Comparison of ENCODE assay signal across 12 cellular contexts in genomic region chr4:70754470-70754869, GRCh38. TPM values are rescaled to one million over a fixed set of nuclear protein-coding genes. Genes with fewer than 3 reads are reported as not detected.
A peak's percentile ranks its signal among the peaks of the same experiment; 100 is the strongest.
DNase-seq lines count a peak whose midpoint lies in the region; ATAC-seq, FAIRE-seq and TF ChIP-seq lines count a peak whose summit lies in the region.
"Had no signal": no experiment of that assay in that cellular context is flagged by ENCODE, and none has a peak within 500 bp of the region (broad histone marks: within the 10 kb centered on the region; RNA-seq: fewer than 3 reads in every experiment).

No MANE protein-coding gene starts in this region.

- peak; percentile 68 for FAIRE-seq in frontal cortex (lab: Jason Lieb, UNC)
- FAIRE-seq: RCC 7860 had no signal

- intact Hi-C loops in vagina (cut with DNase I) = no loop called here

- no peaks in the 10 kb centered on the region for H3K27me3 ChIP-seq in vagina

- H3K4me1 ChIP-seq in vagina = peaks cover 27% of the 10 kb centered on the region

- ATAC-seq in GM18520 (IDR thresholded peaks at IDR 0.05; ENCODE audit: unreplicated experiment) (peak; percentile 48), GM21723 (IDR thresholded peaks at IDR 0.05; ENCODE audit: unreplicated experiment) (peak; percentile 76), HG03442 (IDR thresholded peaks at IDR 0.05; ENCODE audit: unreplicated experiment) (peak; percentile 67)

- DNase-seq in frontal cortex (ENCODE audit: low spot score in 2 of 2) (no peak), vagina (ENCODE audit: extremely low spot score in 2 of 2) (no peak), DMS114 treated with DMSO at 0.1 percent for 48 hours (lab: John Stamatoyannopoulos, UW; ENCODE audit: unreplicated experiment) (no peak), inferior parietal cortex (ENCODE audit: extremely low spot score) (no peak)
- DNase-seq in activated CD4-positive, CD25-positive, alpha-beta regulatory T cell (lab: John Stamatoyannopoulos, UW) = no peak
- DNase-seq: GOT3; stimulated activated CD4-positive, alpha-beta T cell treated with anti-CD3 and anti-CD28 coated beads, Interleukin-12 subunit alpha, Interleukin-12 subunit beta, amount 100 ng/mL, for 4 hours; stimulated activated naive CD8-positive, alpha-beta T cell treated with anti-CD3 and anti-CD28 coated beads, Interleukin-15, amount 100 ng/mL, for 72 hours had no signal

- H3K27ac ChIP-seq in vagina = no peak overlapping the region

- no peak for TF ChIP-seq POLR2A in vagina (IDR thresholded peaks at IDR 0.05)

- TF ChIP-seq CTCF in vagina (IDR thresholded peaks at IDR 0.05) = no peak

- H3K9me3 ChIP-seq in vagina = no peaks in the 10 kb centered on the region

- no peak overlapping the region for H3K4me3 ChIP-seq in vagina

- no peaks in the 10 kb centered on the region for H3K36me3 ChIP-seq in vagina

RNA-seq across cellular contexts. Expression of gene RUFY3, which starts 32.7 kb away (rescaled TPM):
- total RNA-seq in frontal cortex (669 TPM), vagina (71.2 TPM)
